Comparison of ENCODE assay signal across 11 cellular contexts in genomic region chr22:38963291-38963738, GRCh38. TPM values are rescaled to one million over a fixed set of nuclear protein-coding genes. Genes with fewer than 3 reads are reported as not detected.
DNase-seq lines count a peak whose midpoint lies in the region; ATAC-seq, FAIRE-seq and TF ChIP-seq lines count a peak whose summit lies in the region.
"Not testable (repeated sequence)": the region's sequence is repeated elsewhere in the genome, so short reads cannot be mapped to it uniquely, and the experiment has no call there.
"Had no signal": no experiment of that assay in that cellular context is flagged by ENCODE, and none has a peak within 500 bp of the region (broad histone marks: within the 10 kb centered on the region; RNA-seq: fewer than 3 reads in every experiment).

No MANE protein-coding gene starts in this region.

- not testable (repeated sequence) for H3K4me3 ChIP-seq in BLaER1; lower lobe of right lung; neutrophil (ENCODE audit: low read depth in 1 of 2, low read length in 1 of 2)

- ATAC-seq in activated CD4-positive, alpha-beta T cell treated with anti-CD3 and anti-CD28 coated beads for 36 hours: peak; percentile 34
- ATAC-seq in esophagus mucosa (peak; percentile 14), left ventricle myocardium superior (peak; percentile 58), lower lobe of right lung (peak; percentile 15 to 52)

- H3K4me3 Mint-ChIP-seq in activated CD4-positive, alpha-beta T cell treated with anti-CD3 and anti-CD28 coated beads for 36 hours: not testable (repeated sequence)

- not testable (repeated sequence) for H4K20me1 ChIP-seq in BLaER1

- POLR2A ChIA-PET in activated CD4-positive, alpha-beta T cell treated with anti-CD3 and anti-CD28 coated beads for 36 hours (lab: Charles Lee): not testable (repeated sequence)

- not testable (repeated sequence) for H3K9me3 ChIP-seq in BLaER1, lower lobe of right lung, neutrophil

- intact Hi-C loops in activated CD4-positive, alpha-beta T cell treated with anti-CD3 and anti-CD28 coated beads for 36 hours (cut with DNase I, micrococcal nuclease); left ventricle myocardium superior (cut with micrococcal nuclease); lower lobe of right lung (cut with DNase I): not testable (repeated sequence)

- not testable (repeated sequence) for H3K9me3 Mint-ChIP-seq in activated CD4-positive, alpha-beta T cell treated with anti-CD3 and anti-CD28 coated beads for 36 hours (ENCODE audit: low read depth)

- DNase-seq in GM19239 (ENCODE audit: insufficient read length, low spot score); activated CD4-positive, alpha-beta T cell treated with anti-CD3 and anti-CD28 coated beads for 36 hours; left ventricle myocardium superior; lower lobe of right lung: not testable (repeated sequence)
- DNase-seq in NCI-H510A (lab: John Stamatoyannopoulos, UW): peak; percentile 36

- H3K9ac ChIP-seq in BLaER1: not testable (repeated sequence)

- H3K27me3 ChIP-seq in BLaER1; lower lobe of right lung (ENCODE audit: low read depth); neutrophil: not testable (repeated sequence)

- not testable (repeated sequence) for H3K36me3 ChIP-seq in BLaER1, lower lobe of right lung
- peaks cover 67% of the 10 kb centered on the region for H3K36me3 ChIP-seq in neutrophil

- not testable (repeated sequence) for TF ChIP-seq CTCF in lower lobe of right lung (IDR thresholded peaks at IDR 0.05); neutrophil (IDR thresholded peaks at IDR 0.05)

- H3K27me3 Mint-ChIP-seq in activated CD4-positive, alpha-beta T cell treated with anti-CD3 and anti-CD28 coated beads for 36 hours: not testable (repeated sequence)

- not testable (repeated sequence) for H3K27ac Mint-ChIP-seq in activated CD4-positive, alpha-beta T cell treated with anti-CD3 and anti-CD28 coated beads for 36 hours

- FAIRE-seq in GM19239 (lab: Jason Lieb, UNC): peak; percentile 47

- H3K4me2 ChIP-seq in BLaER1: peak overlapping the region; percentile 40

- H3K4me1 Mint-ChIP-seq in activated CD4-positive, alpha-beta T cell treated with anti-CD3 and anti-CD28 coated beads for 36 hours: not testable (repeated sequence)

- H3K36me3 Mint-ChIP-seq in activated CD4-positive, alpha-beta T cell treated with anti-CD3 and anti-CD28 coated beads for 36 hours (ENCODE audit: low read depth): not testable (repeated sequence)

- peaks cover 62% of the 10 kb centered on the region for H3K4me1 ChIP-seq in BLaER1
- not testable (repeated sequence) for H3K4me1 ChIP-seq in lower lobe of right lung
- H3K4me1 ChIP-seq in neutrophil (ENCODE audit: control insufficient read depth in 1 of 2, insufficient read depth in 1 of 2, low read depth in 1 of 2, low read length in 1 of 2): peaks cover 59 to 63% of the 10 kb centered on the region in 2 experiments

- CTCF ChIA-PET in activated CD4-positive, alpha-beta T cell treated with anti-CD3 and anti-CD28 coated beads for 36 hours (lab: Charles Lee): not testable (repeated sequence)

- not testable (repeated sequence) for H3K27ac ChIP-seq in BLaER1, lower lobe of right lung
- peak overlapping the region; percentile 99 for H3K27ac ChIP-seq in neutrophil

RNA-seq across cellular contexts. Expression of gene APOBEC3A, which starts 5.9 kb away (rescaled TPM):
- total RNA-seq in activated CD4-positive, alpha-beta T cell treated with anti-CD3 and anti-CD28 coated beads for 36 hours: not detected
- total RNA-seq in esophagus mucosa (5.3 TPM), left ventricle myocardium superior (0.82 TPM), lower lobe of right lung (14.2 TPM)
- total RNA-seq: GM23248, NCI-H460, SJCRH30 had no signal

RNA-seq across cellular contexts. Expression of gene APOBEC3B, which starts 18.8 kb away (rescaled TPM):
- total RNA-seq in activated CD4-positive, alpha-beta T cell treated with anti-CD3 and anti-CD28 coated beads for 36 hours: 1 to 10 TPM; 8.0 to 8.5 TPM
- total RNA-seq in esophagus mucosa (5.0 TPM), left ventricle myocardium superior (0.55 TPM), lower lobe of right lung (1.0 TPM)

RNA-seq across cellular contexts. Expression of gene APOBEC3C, which starts 50.7 kb away (rescaled TPM):
- total RNA-seq in activated CD4-positive, alpha-beta T cell treated with anti-CD3 and anti-CD28 coated beads for 36 hours: 10 to 100 TPM; 75.3 to 98.5 TPM
- total RNA-seq in esophagus mucosa (29.8 TPM), left ventricle myocardium superior (31.1 TPM), lower lobe of right lung (27.8 TPM)

RNA-seq across cellular contexts. Expression of gene APOBEC3D, which starts 57.6 kb away (rescaled TPM):
- 10 to 100 TPM; 27.0 to 28.2 TPM for total RNA-seq in activated CD4-positive, alpha-beta T cell treated with anti-CD3 and anti-CD28 coated beads for 36 hours
- 0.40 TPM for total RNA-seq in esophagus mucosa
- total RNA-seq in left ventricle myocardium superior: 1.0 TPM
- total RNA-seq in lower lobe of right lung: 3.0 TPM
- total RNA-seq: SJCRH30 had no signal
